25 cellular contexts compared by ENCODE assay signal in genomic region chr18:48900469-48900868, GRCh38.
"Had no signal": no experiment of that assay in that cellular context is flagged by ENCODE, and none has a peak within 500 bp of the region (broad histone marks: within the 10 kb centered on the region; RNA-seq: fewer than 3 reads in every experiment).

No MANE protein-coding gene starts in this region.

- H3K4me1 Mint-ChIP-seq: endodermal cell had no signal

- H3K27me3 Mint-ChIP-seq: effector memory CD8-positive, alpha-beta T cell had no signal

- DNase-seq: colonic mucosa; cortex of kidney; effector CD8-positive, alpha-beta T cell; effector memory CD8-positive, alpha-beta T cell; endodermal cell; erythroblast; esophagus squamous epithelium; foreskin fibroblast; foreskin melanocyte; gastrocnemius medialis; glutamatergic neuron; head of caudate nucleus; heart right ventricle; hippocampal formation; left cardiac atrium; left lung; left ventricle myocardium superior; lower lobe of right lung; mesenchymal stem cell; mucosa of descending colon; naive B cell had no signal

- H3K27ac Mint-ChIP-seq: effector memory CD8-positive, alpha-beta T cell; endodermal cell; mesothelial cell of epicardium had no signal

- H3K36me3 ChIP-seq: colonic mucosa, esophagus squamous epithelium, gastrocnemius medialis, heart right ventricle, left lung, lower lobe of right lung had no signal

- H3K4me3 Mint-ChIP-seq: dendritic cell treated with granulocyte-macrophage colony-stimulating factor and Interleukin-4, amounts not matched to agents 40 ng/mL and 50 ng/mL, for 4 days; effector memory CD8-positive, alpha-beta T cell; endodermal cell; mesothelial cell of epicardium had no signal

- H3K4me3 ChIP-seq: colonic mucosa, esophagus squamous epithelium, gastrocnemius medialis, heart right ventricle, left lung, lower lobe of right lung, mucosa of descending colon had no signal

- H3K9me3 ChIP-seq: colonic mucosa, gastrocnemius medialis, left lung, lower lobe of right lung, mucosa of descending colon had no signal

- H3K27ac ChIP-seq: colonic mucosa, epithelial cell of prostate, esophagus squamous epithelium, gastrocnemius medialis, heart right ventricle, left lung, lower lobe of right lung had no signal

- ATAC-seq: effector memory CD8-positive, alpha-beta T cell; esophagus mucosa; gastrocnemius medialis; heart right ventricle; left cardiac atrium; left lung; left ventricle myocardium superior; lower lobe of right lung; mucosa of descending colon had no signal
